Comparison of ENCODE assay signal across 8 cellular contexts in genomic region chr6:166955865-166956443, GRCh38. TPM values are rescaled to one million over a fixed set of nuclear protein-coding genes. Genes with fewer than 3 reads are reported as not detected.
A peak's percentile ranks its signal among the peaks of the same experiment; 100 is the strongest.
DNase-seq lines count a peak whose midpoint lies in the region; ATAC-seq and TF ChIP-seq lines count a peak whose summit lies in the region.

No MANE protein-coding gene starts in this region.

- DNase-seq in A172 (ENCODE audit: low spot score) (peak; percentile 17), GM12865 (ENCODE audit: low read depth) (peak; percentile 45), RPMI7951 (ENCODE audit: low read depth) (peak; percentile 33), endothelial cell (ENCODE audit: low spot score) (no peak), NOMO-1 treated with dmso at 0.1 percent for 144 hours (lab: John Stamatoyannopoulos, UW; ENCODE audit: unreplicated experiment) (no peak)
- DNase-seq in naive thymus-derived CD4-positive, alpha-beta T cell: no peak
- no peak for DNase-seq in stimulated activated CD4-positive, alpha-beta T cell treated with anti-CD3 and anti-CD28 coated beads, Interleukin-15, amount 100 ng/mL, for 24 hours

- H3K27ac ChIP-seq in naive thymus-derived CD4-positive, alpha-beta T cell (ENCODE audit: low read depth, low read length): peak overlapping the region; percentile 92

- intact Hi-C loops in naive thymus-derived CD4-positive, alpha-beta T cell (cut with micrococcal nuclease): loop anchor here (1.0 to 10.0 kb wide), 10 partner anchors 13 to 613 kb away; partner anchors contain the start of genes CEP43 (in 2 of the 2), MPC1 (in 1 of the 2) and SFT2D1 (in 1 of the 2)

- POLR2A ChIA-PET in naive thymus-derived CD4-positive, alpha-beta T cell (lab: Charles Lee): interaction anchor here (0.7 to 16.2 kb wide), 14 partner anchors 8 to 328 kb away, joined by 3 to 245 read pairs (median 6); partner anchors contain the start of gene CEP43

- ATAC-seq in HG03039 (IDR thresholded peaks at IDR 0.05; ENCODE audit: unreplicated experiment): peak; percentile 3
- peak; percentile 16 for ATAC-seq in naive thymus-derived CD4-positive, alpha-beta T cell

- H3K9me3 Mint-ChIP-seq in endothelial cell (ENCODE audit: unreplicated experiment): peaks cover 4% of the 10 kb centered on the region
- peaks cover 0 to 6% (median 0%) of the 10 kb centered on the region in 11 donors for H3K9me3 Mint-ChIP-seq in naive thymus-derived CD4-positive, alpha-beta T cell

- TF ChIP-seq CTCF in GM12865 (IDR thresholded peaks at IDR 0.05; ENCODE audit: insufficient read depth, low read depth, low read length, missing control alignments) (no peak), endothelial cell (IDR thresholded peaks at IDR 0.05; ENCODE audit: unreplicated experiment) (no peak)

- peaks cover 17% of the 10 kb centered on the region for H3K36me3 Mint-ChIP-seq in endothelial cell (ENCODE audit: low read depth, unreplicated experiment)
- H3K36me3 Mint-ChIP-seq in naive thymus-derived CD4-positive, alpha-beta T cell: peaks cover 0 to 36% (median under 1%) of the 10 kb centered on the region in 5 donors

- H3K9me3 ChIP-seq in naive thymus-derived CD4-positive, alpha-beta T cell (ENCODE audit: control insufficient read depth in 2 of 3, low read length in 3 of 3): no peaks in the 10 kb centered on the region

- CTCF ChIA-PET in naive thymus-derived CD4-positive, alpha-beta T cell (lab: Charles Lee): interaction anchor here (0.7 to 4.3 kb wide), 3 partner anchors 16 to 169 kb away, joined by 3 to 32 read pairs (median 7); no protein-coding TSS in a partner anchor

- H3K27me3 ChIP-seq in naive thymus-derived CD4-positive, alpha-beta T cell (ENCODE audit: control insufficient read depth in 2 of 2, insufficient read depth in 2 of 2, low read length in 2 of 2): no peaks in the 10 kb centered on the region

- peaks cover 21% of the 10 kb centered on the region for H3K27me3 Mint-ChIP-seq in endothelial cell (ENCODE audit: unreplicated experiment)
- H3K27me3 Mint-ChIP-seq in naive thymus-derived CD4-positive, alpha-beta T cell: no peaks in the 10 kb centered on the region

- peaks cover 0 to 13% (median 0%) of the 10 kb centered on the region in 3 experiments for H3K36me3 ChIP-seq in naive thymus-derived CD4-positive, alpha-beta T cell (ENCODE audit: control insufficient read depth in 2 of 3, insufficient read depth in 3 of 3, low read length in 3 of 3)

- no peak overlapping the region for H3K27ac Mint-ChIP-seq in endothelial cell (ENCODE audit: unreplicated experiment)
- peak overlapping the region; percentile 92 to 99 (median 99) for H3K27ac Mint-ChIP-seq in naive thymus-derived CD4-positive, alpha-beta T cell

- peaks cover 42 to 71% of the 10 kb centered on the region in 2 donors for H3K4me1 ChIP-seq in naive thymus-derived CD4-positive, alpha-beta T cell (ENCODE audit: control insufficient read depth in 2 of 2, insufficient read depth in 2 of 2, low read length in 2 of 2)

- H3K4me1 Mint-ChIP-seq in endothelial cell (ENCODE audit: unreplicated experiment): peaks cover 36% of the 10 kb centered on the region
- peaks cover 59 to 85% (median 79%) of the 10 kb centered on the region in 7 donors for H3K4me1 Mint-ChIP-seq in naive thymus-derived CD4-positive, alpha-beta T cell

- peak overlapping the region; percentile 91 for H3K4me3 ChIP-seq in GM12865 (ENCODE audit: low read depth, low read length)
- H3K4me3 ChIP-seq in naive thymus-derived CD4-positive, alpha-beta T cell (ENCODE audit: low read length): peak overlapping the region; percentile 86

- peak overlapping the region; percentile 88 for H3K4me3 Mint-ChIP-seq in endothelial cell (ENCODE audit: unreplicated experiment)
- peak overlapping the region; percentile 87 to 99 (median 96) for H3K4me3 Mint-ChIP-seq in naive thymus-derived CD4-positive, alpha-beta T cell

RNA-seq across cellular contexts. Expression of gene RNASET2, which starts 0.4 kb away (rescaled TPM):
- 35.6 and 52.5 TPM in 2 replicates for total RNA-seq in A172 (2014; rRNA removed; shearing (Covaris generic))
- total RNA-seq in RPMI7951 (2014; rRNA removed; shearing (Covaris generic)): 19.2 and 26.7 TPM in 2 replicates
- 11.6 TPM for total RNA-seq in endothelial cell (ENCODE audit: unreplicated experiment)
- total RNA-seq in naive thymus-derived CD4-positive, alpha-beta T cell: 100 to 1,000 TPM; 147 to 332 (median 264) TPM
- polyA plus RNA-seq in naive thymus-derived CD4-positive, alpha-beta T cell: 100 to 1,000 TPM; 521 to 683 TPM

RNA-seq across cellular contexts. Expression of gene CEP43, which starts 43.2 kb away (rescaled TPM):
- 31.3 and 32.6 TPM in 2 replicates for total RNA-seq in A172 (2014; rRNA removed; shearing (Covaris generic))
- 41.4 and 54.5 TPM in 2 replicates for total RNA-seq in RPMI7951 (2014; rRNA removed; shearing (Covaris generic))
- 23.3 TPM for total RNA-seq in endothelial cell (ENCODE audit: unreplicated experiment)
- 10 to 100 TPM; 11.5 to 17.6 (median 15.5) TPM for total RNA-seq in naive thymus-derived CD4-positive, alpha-beta T cell
- 1 to 10 TPM; 3.3 to 3.8 TPM for polyA plus RNA-seq in naive thymus-derived CD4-positive, alpha-beta T cell

Comparison
In these comparisons a context has a peak if more than half of its experiments do, and no peak if none do; other contexts are left out.
1. DNase-seq: peak in A172 (single experiment), GM12865 (single experiment) and RPMI7951 (single experiment); none in endothelial cell (single experiment), naive thymus-derived CD4-positive, alpha-beta T cell (0 of 9), NOMO-1 treated with dmso at 0.1 percent for 144 hours (single experiment) and stimulated activated CD4-positive, alpha-beta T cell treated with anti-CD3 and anti-CD28 coated beads, Interleukin-15, amount 100 ng/mL, for 24 hours (single experiment).